In the genomic region with DNA sequence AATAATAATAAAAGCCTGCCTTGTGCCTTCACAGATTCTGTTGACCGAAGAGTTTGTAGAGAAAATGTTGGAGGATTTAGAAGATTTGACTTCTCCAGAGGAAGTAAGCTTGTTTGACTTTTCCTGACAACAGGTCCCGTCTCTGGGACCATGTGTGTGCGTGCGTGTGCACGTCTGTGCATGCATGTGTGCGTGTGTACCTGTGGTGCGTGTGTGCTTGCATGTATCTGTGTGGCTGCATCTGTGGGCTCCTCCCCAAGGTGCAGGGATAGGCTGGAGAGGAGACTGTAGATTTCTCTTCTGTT, we compare ENCODE assay signal across 13 cellular contexts. TPM values are rescaled to one million over a fixed set of nuclear protein-coding genes. Genes with fewer than 3 reads are reported as not detected.
DNase-seq lines count a peak whose midpoint lies in the region; ATAC-seq, FAIRE-seq and TF ChIP-seq lines count a peak whose summit lies in the region.
"Had no signal": no experiment of that assay in that cellular context is flagged by ENCODE, and none has a peak within 500 bp of the region (broad histone marks: within the 10 kb centered on the region; RNA-seq: fewer than 3 reads in every experiment).

No MANE protein-coding gene starts in this region.

- peak overlapping the region in 1 of 2 experiments; percentile 31; a peak in 2 of 5 replicates for H3K4me3 Mint-ChIP-seq in H9
- no peak overlapping the region for H3K4me3 Mint-ChIP-seq in effector memory CD8-positive, alpha-beta T cell
- H3K4me3 Mint-ChIP-seq: CD8-positive, alpha-beta T cell; memory B cell had no signal

- peaks cover 2% of the 10 kb centered on the region for H4K20me1 ChIP-seq in H9 (ENCODE audit: control insufficient read depth, insufficient read depth, insufficient read length)
- no peaks in the 10 kb centered on the region for H4K20me1 ChIP-seq in keratinocyte (ENCODE audit: control insufficient read depth, extremely low read depth, insufficient read depth, low read length)

- H3T11ph ChIP-seq in H9 (ENCODE audit: low read length): no peak overlapping the region

- peak overlapping the region; percentile 97 for H3K18ac ChIP-seq in H9 (ENCODE audit: insufficient read length, low read depth, low read length)

- H3K27ac ChIP-seq in H9 (ENCODE audit: insufficient read length, low read depth, low read length) (no peak overlapping the region), angular gyrus (ENCODE audit: low read depth, low read length) (peak overlapping the region; percentile 78), keratinocyte (ENCODE audit: control insufficient read depth, insufficient read depth, low read length) (peak overlapping the region; percentile 88)

- DNase-seq in H9 (no peak), keratinocyte (ENCODE audit: low read depth, low spot score) (no peak), DMS79 treated with DMSO at 0.1 percent for 48 hours (lab: John Stamatoyannopoulos, UW) (no peak), posterior cingulate gyrus (no peak)
- DNase-seq in effector memory CD8-positive, alpha-beta T cell: no peak
- DNase-seq: activated gamma-delta T cell treated with Interleukin-2 at 50 U/mL for 16 hours; CD8-positive, alpha-beta T cell; NCI-H526 had no signal

- no peaks in the 10 kb centered on the region; the same call in 1 of the 2 replicates for H3K27me3 Mint-ChIP-seq in H9 (ENCODE audit: low read depth)
- no peaks in the 10 kb centered on the region for H3K27me3 Mint-ChIP-seq in effector memory CD8-positive, alpha-beta T cell
- H3K27me3 Mint-ChIP-seq: memory B cell had no signal

- dilution Hi-C loops in keratinocyte (cut with MboI; ENCODE audit: extremely low pct_ligation_motif_present, low sequenced_read_pairs): no loop called here

- H3K9me1 ChIP-seq in keratinocyte (ENCODE audit: control insufficient read depth, extremely low read depth, insufficient read depth, low read length): peaks cover 2% of the 10 kb centered on the region

- H3K9ac ChIP-seq in H9 (ENCODE audit: extremely low read depth, insufficient read length, low read length): no peak overlapping the region
- H3K9ac ChIP-seq in keratinocyte (ENCODE audit: control insufficient read depth, extremely low read depth, insufficient read depth, low read length): peak overlapping the region; percentile 73
- peak overlapping the region; percentile 76 for H3K9ac ChIP-seq in skeletal muscle satellite cell (ENCODE audit: low read depth, low read length)

- H3K79me1 ChIP-seq in H9 (ENCODE audit: insufficient read depth, low read depth, low read length, poor library complexity, severe bottlenecking): no peaks in the 10 kb centered on the region

- H3K36me3 ChIP-seq in keratinocyte (ENCODE audit: control insufficient read depth in 2 of 2, extremely low read depth in 1 of 2, insufficient read depth in 2 of 2, low read length in 2 of 2) (peaks cover 0 to 1% of the 10 kb centered on the region in 2 experiments), skeletal muscle satellite cell (ENCODE audit: insufficient read depth, low read length) (no peaks in the 10 kb centered on the region)

- H3K4me3 ChIP-seq in keratinocyte (ENCODE audit: control insufficient read depth in 2 of 3, extremely low read depth in 1 of 3, insufficient read depth in 2 of 3, low read depth in 1 of 3, low read length in 3 of 3) (no peak overlapping the region), skeletal muscle satellite cell (ENCODE audit: low read length) (no peak overlapping the region)

- no peak overlapping the region for H3K56ac ChIP-seq in H9 (ENCODE audit: insufficient read length, low read depth, low read length)

- FAIRE-seq in keratinocyte (lab: Jason Lieb, UNC): no peak

- peak overlapping the region; percentile 97 for H3K14ac ChIP-seq in H9 (ENCODE audit: insufficient read depth, low read length)

- H4K91ac ChIP-seq in H9 (ENCODE audit: insufficient read length, low read depth, low read length): no peak overlapping the region

- intact Hi-C loops in posterior cingulate gyrus (cut with DNase I): no loop called here

- H4K5ac ChIP-seq in H9 (ENCODE audit: insufficient read length, low read depth, low read length): no peak overlapping the region

- H3K4me1 Mint-ChIP-seq in H9: peaks cover 67 to 71% of the 10 kb centered on the region in 2 experiments
- H3K4me1 Mint-ChIP-seq in effector memory CD8-positive, alpha-beta T cell (ENCODE audit: low read depth in 2 of 2): peaks cover 0 to 2% of the 10 kb centered on the region in 2 donors

- H3K27me3 ChIP-seq in H9 (ENCODE audit: insufficient read depth, low read length) (no peaks in the 10 kb centered on the region), keratinocyte (ENCODE audit: control insufficient read depth, extremely low read depth, insufficient read depth, low read length) (no peaks in the 10 kb centered on the region), skeletal muscle satellite cell (ENCODE audit: control insufficient read depth, insufficient read depth, low read length) (no peaks in the 10 kb centered on the region)

- no peak overlapping the region for H2BK120ac ChIP-seq in H9 (ENCODE audit: low read depth, low read length, poor library complexity, severe bottlenecking)

- H3K4me1 ChIP-seq in H9 (ENCODE audit: insufficient read depth, low read length): peaks cover 12% of the 10 kb centered on the region; the same call in 1 of the 2 replicates
- peaks cover 36% of the 10 kb centered on the region for H3K4me1 ChIP-seq in keratinocyte (ENCODE audit: control insufficient read depth, extremely low read depth, insufficient read depth, low read length)
- H3K4me1 ChIP-seq in skeletal muscle satellite cell (ENCODE audit: control insufficient read depth, insufficient read depth, low read length): peaks cover 65% of the 10 kb centered on the region

- no peak overlapping the region for H2BK20ac ChIP-seq in H9 (ENCODE audit: low read depth, low read length, poor library complexity, severe bottlenecking)

- H2BK15ac ChIP-seq in H9 (ENCODE audit: low read depth, low read length): no peak overlapping the region

- H3K36me3 Mint-ChIP-seq in H9 (ENCODE audit: insufficient read depth in 1 of 3, low read depth in 3 of 3): peaks cover 0 to 4% (median 0%) of the 10 kb centered on the region in 3 experiments; a peak in 4 of 7 replicates
- H3K36me3 Mint-ChIP-seq in effector memory CD8-positive, alpha-beta T cell (ENCODE audit: insufficient read depth): no peaks in the 10 kb centered on the region

- no peaks in the 10 kb centered on the region for H3K9me3 ChIP-seq in H9 (ENCODE audit: control insufficient read depth, low read depth, low read length)
- no peaks in the 10 kb centered on the region for H3K9me3 ChIP-seq in keratinocyte (ENCODE audit: control insufficient read depth, low read depth, low read length)
- no peaks in the 10 kb centered on the region for H3K9me3 ChIP-seq in skeletal muscle satellite cell (replicated peaks; ENCODE audit: low read length)

- H3K79me2 ChIP-seq in H9 (ENCODE audit: insufficient read depth, low read length) (no peaks in the 10 kb centered on the region), keratinocyte (ENCODE audit: control insufficient read depth, insufficient read depth, low read length) (no peaks in the 10 kb centered on the region)

- H3K4ac ChIP-seq in H9 (ENCODE audit: low read depth, low read length): no peak overlapping the region

- no peak overlapping the region for H2BK5ac ChIP-seq in H9 (ENCODE audit: insufficient read length, low read length)

- H3K4me2 ChIP-seq in H9 (ENCODE audit: insufficient read depth, insufficient read length, low read length): no peak overlapping the region
- H3K4me2 ChIP-seq in keratinocyte (ENCODE audit: control insufficient read depth, extremely low read depth, insufficient read depth, low read depth, low read length): peak overlapping the region; percentile 70
- peak overlapping the region; percentile 14 for H3K4me2 ChIP-seq in skeletal muscle satellite cell (ENCODE audit: low read length)

- no peak overlapping the region for H2BK12ac ChIP-seq in H9 (ENCODE audit: insufficient read length, low read depth, low read length)

- no CpG with 5 or more reads among the region's 7 CpGs for WGBS in H9 (ENCODE audit: extremely low coverage, insufficient read length, low lambda C conversion rate)

- no peak overlapping the region for H4K8ac ChIP-seq in H9 (replicated peaks; ENCODE audit: insufficient read length, low read depth, low read length)

- no peak overlapping the region for H2AFZ ChIP-seq in H9 (ENCODE audit: low read length)
- H2AFZ ChIP-seq in keratinocyte (ENCODE audit: control insufficient read depth, low read length): no peak overlapping the region

- no peaks in the 10 kb centered on the region for H3K23me2 ChIP-seq in H9 (ENCODE audit: insufficient read length, low read depth, low read length, poor library complexity, severe bottlenecking)

- no peak overlapping the region for H3K23ac ChIP-seq in H9 (ENCODE audit: insufficient read length, low read depth, low read length)

- H3K27ac Mint-ChIP-seq in H9: peak overlapping the region; percentile 100; a peak in 6 of 7 replicates
- peak overlapping the region in 1 of 2 donors; percentile 83 for H3K27ac Mint-ChIP-seq in effector memory CD8-positive, alpha-beta T cell
- H3K27ac Mint-ChIP-seq: memory B cell had no signal

- no peak for TF ChIP-seq CTCF in H9 (conservative IDR thresholded peaks at IDR 0.05)
- TF ChIP-seq CTCF in keratinocyte (optimal IDR thresholded peaks at IDR 0.05 in 1 of 3, IDR thresholded peaks at IDR 0.05 in 1 of 3, conservative IDR thresholded peaks at IDR 0.05 in 1 of 3; ENCODE audit: extremely low read depth in 1 of 3, insufficient read depth in 2 of 3, low read length in 3 of 3): no peak

- ATAC-seq in activated CD4-positive, CD25-positive, alpha-beta regulatory T cell treated with anti-CD3 and anti-CD28 coated beads, Interleukin-2, amount 50 U/mL, for 24 hours: no peak
- ATAC-seq in effector memory CD8-positive, alpha-beta T cell (replicated peaks): no peak
- ATAC-seq: CD8-positive, alpha-beta T cell; esophagus mucosa had no signal

- H3K9me3 Mint-ChIP-seq in H9: no peaks in the 10 kb centered on the region
- H3K9me3 Mint-ChIP-seq in effector memory CD8-positive, alpha-beta T cell: no peaks in the 10 kb centered on the region
- H3K9me3 Mint-ChIP-seq: CD8-positive, alpha-beta T cell; memory B cell had no signal

- H2AK5ac ChIP-seq in H9 (ENCODE audit: insufficient read length, low read length): no peak overlapping the region

RNA-seq across cellular contexts. Expression of a gene that starts 17.2 kb away (rescaled TPM):
- total RNA-seq in H9 (2021): 37.0 and 40.6 TPM in 2 replicates
- 16.9 to 45.1 TPM (median 24.8 TPM) in 3 replicates for polyA plus RNA-seq in keratinocyte
- polyA plus RNA-seq in keratinocyte (2011; ENCODE audit: low read depth): 38.5 TPM
- 23.0 and 34.3 TPM in 2 replicates for polyA plus RNA-seq in keratinocyte (2011; cell fraction: cytosol; rRNA removed)
- polyA plus RNA-seq in keratinocyte (2011; cell fraction: nucleus; rRNA removed): 30.9 and 34.4 TPM in 2 replicates
- polyA plus RNA-seq in keratinocyte (2012; ENCODE audit: low replicate concordance): 39.4 and 51.3 TPM in 2 replicates
- polyA minus RNA-seq in keratinocyte: 15.2 to 53.0 TPM (median 16.7 TPM) in 3 replicates
- 36.4 TPM for polyA minus RNA-seq in keratinocyte (2011; cell fraction: cytosol; rRNA and poly(A)+ RNA removed)
- 22.9 and 24.1 TPM in 2 replicates for polyA minus RNA-seq in keratinocyte (2011; cell fraction: nucleus; rRNA and poly(A)+ RNA removed)
- 62.9 and 69.2 TPM in 2 replicates for total RNA-seq in skeletal muscle satellite cell (2012; rRNA removed)
